ENCODE assay signal across 9 cellular contexts in the genomic region with DNA sequence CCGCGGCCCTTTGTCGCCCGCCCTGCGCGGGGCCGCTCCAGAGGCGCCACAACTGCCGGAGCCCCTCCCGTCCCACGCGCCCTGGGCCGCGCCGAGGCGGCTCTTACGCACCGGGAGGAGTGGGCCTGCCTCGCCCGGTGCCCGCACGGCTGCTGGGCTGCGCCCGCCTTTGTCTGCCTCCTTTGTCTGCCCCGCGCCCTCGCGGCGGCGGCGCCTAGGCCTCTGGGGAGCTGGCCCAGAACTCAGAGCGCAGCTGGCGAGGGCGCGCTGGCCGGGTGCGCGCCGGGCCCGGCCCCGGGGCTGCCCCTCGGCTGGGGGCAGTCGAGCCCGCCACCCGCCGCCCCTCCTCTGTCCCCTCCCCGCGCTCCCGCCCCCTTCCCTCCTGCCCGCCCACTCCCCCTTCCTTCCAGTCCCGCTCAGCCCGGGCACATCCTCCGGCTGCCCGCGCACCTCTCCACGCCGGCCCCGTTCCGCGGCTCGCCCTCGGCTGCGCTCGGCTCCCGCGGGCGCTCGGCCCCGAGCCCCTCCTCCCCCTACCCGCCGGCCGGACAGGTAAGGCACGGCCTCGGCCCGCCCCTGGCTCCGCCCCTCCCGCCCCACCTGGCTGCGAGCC. TPM values are rescaled to one million over a fixed set of nuclear protein-coding genes. Genes with fewer than 3 reads are reported as not detected.
DNase-seq lines count a peak whose midpoint lies in the region; ATAC-seq, FAIRE-seq and TF ChIP-seq lines count a peak whose summit lies in the region.
"Had no signal": no experiment of that assay in that cellular context is flagged by ENCODE, and none has a peak within 500 bp of the region (broad histone marks: within the 10 kb centered on the region; RNA-seq: fewer than 3 reads in every experiment).

A gene with protein sequence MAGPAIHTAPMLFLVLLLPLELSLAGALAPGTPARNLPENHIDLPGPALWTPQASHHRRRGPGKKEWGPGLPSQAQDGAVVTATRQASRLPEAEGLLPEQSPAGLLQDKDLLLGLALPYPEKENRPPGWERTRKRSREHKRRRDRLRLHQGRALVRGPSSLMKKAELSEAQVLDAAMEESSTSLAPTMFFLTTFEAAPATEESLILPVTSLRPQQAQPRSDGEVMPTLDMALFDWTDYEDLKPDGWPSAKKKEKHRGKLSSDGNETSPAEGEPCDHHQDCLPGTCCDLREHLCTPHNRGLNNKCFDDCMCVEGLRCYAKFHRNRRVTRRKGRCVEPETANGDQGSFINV (plus strand): TSS at position 409 of the 613 bp plus-strand sequence. CDS start 14,549 bp downstream, outside the sequence.

- POLR2A ChIA-PET in AG04450 (lab: Yijun Ruan, JAX) (no interaction called here), IMR-90 (lab: Charles Lee; ENCODE audit: unreplicated experiment) (no interaction called here)

- H3K79me1 ChIP-seq in IMR-90 (ENCODE audit: low read depth in 1 of 2, low read length in 2 of 2) = no peaks in the 10 kb centered on the region

- H3K36me3 Mint-ChIP-seq in activated naive CD8-positive, alpha-beta T cell = no peaks in the 10 kb centered on the region

- H3K9me3 ChIP-seq in AG04450 (ENCODE audit: control insufficient read depth, insufficient read depth, low read length) (no peaks in the 10 kb centered on the region), IMR-90 (ENCODE audit: control insufficient read depth, insufficient read depth, low read length) (no peaks in the 10 kb centered on the region), lung (ENCODE audit: control insufficient read depth in 2 of 2, insufficient read depth in 1 of 2, low read length in 1 of 2) (peaks cover 0 to 1% of the 10 kb centered on the region in 2 donors)

- no peak for TF ChIP-seq CTCF in AG04450 (IDR thresholded peaks at IDR 0.05; ENCODE audit: low read depth, low read length)
- no peak for TF ChIP-seq CTCF in IMR-90 (conservative IDR thresholded peaks at IDR 0.05; ENCODE audit: low read depth, low read length)
- no peak for TF ChIP-seq CTCF in lung (IDR thresholded peaks at IDR 0.05; ENCODE audit: control extremely low read depth, extremely low read depth)

- no peak within 1 kb of the TSS for H2BK120ac ChIP-seq in IMR-90 (ENCODE audit: low read depth, low read length)

- no peak for FAIRE-seq in GM12892 (lab: Jason Lieb, UNC)
- FAIRE-seq: islet of Langerhans had no signal

- H3K4me1 ChIP-seq in IMR-90 (ENCODE audit: control insufficient read depth, insufficient read depth, low read length) = peaks cover 3% of the 10 kb centered on the region; the same call in 1 of the 2 replicates
- peaks cover 0 to 7% of the 10 kb centered on the region in 2 donors for H3K4me1 ChIP-seq in lung (ENCODE audit: control insufficient read depth in 2 of 2, insufficient read depth in 2 of 2, low read length in 2 of 2)

- H3K27ac Mint-ChIP-seq in activated naive CD8-positive, alpha-beta T cell = no peak within 1 kb of the TSS

- peak; percentile 41 for ATAC-seq in IMR-90 (ENCODE audit: low read depth)
- ATAC-seq in lung (ENCODE audit: insufficient read depth, low FRiP score) = peak; percentile 7

- H3K4ac ChIP-seq in IMR-90 (ENCODE audit: low read depth, low read length) = no peak within 1 kb of the TSS

- TF ChIP-seq POLR2A in IMR-90 (IDR thresholded peaks at IDR 0.05; ENCODE audit: low read depth, low read length) = no peak
- no peak for TF ChIP-seq POLR2A in GM12892 (IDR thresholded peaks at IDR 0.05; ENCODE audit: low read depth, low read length)

- no peak within 1 kb of the TSS for H2AFZ ChIP-seq in IMR-90 (replicated peaks; ENCODE audit: low read length, poor library complexity)

- BruUV-seq in IMR-90 (replicated peaks; lab: Mats Ljungman, UMichigan) = no TSS peak

- no peak within 1 kb of the TSS for H3K18ac ChIP-seq in IMR-90 (ENCODE audit: low read depth, low read length)

- H3K4me3 ChIP-seq in AG04450 (ENCODE audit: low read depth, low read length) (peak within 1 kb of the TSS; percentile 10; the same call in 1 of the 2 replicates), IMR-90 (ENCODE audit: insufficient read depth, low read depth, low read length) (no peak within 1 kb of the TSS), lung (no peak within 1 kb of the TSS)

- peaks cover 16% of the 10 kb centered on the region for H3K27me3 Mint-ChIP-seq in activated naive CD8-positive, alpha-beta T cell

- dilution Hi-C loops in IMR-90 (cut with HindIII; ENCODE audit: low sequenced_read_pairs, unreplicated experiment) = no loop called here

- 1% methylated on average over 20 of the region's 78 CpGs; no CpG with 5 or more reads in 1 of the 2 experiments for WGBS in IMR-90 (ENCODE audit: extremely low coverage in 2 of 2, insufficient read length in 1 of 2), 2 experiments
- WGBS in lung, 2 donors = 1% methylated on average over 40 to 76 of the region's 78 CpGs

- H3K4me1 Mint-ChIP-seq in activated naive CD8-positive, alpha-beta T cell (ENCODE audit: low read depth) = peaks cover 27% of the 10 kb centered on the region

- H3K56ac ChIP-seq in IMR-90 (ENCODE audit: extremely low read depth, insufficient read depth, low read length) = no peak within 1 kb of the TSS

- H4K91ac ChIP-seq in IMR-90 (ENCODE audit: insufficient read depth, low read depth, low read length) = no peak within 1 kb of the TSS

- intact Hi-C loops in IMR-90 (cut with micrococcal nuclease) = no loop called here

- H3K36me3 ChIP-seq in IMR-90 (ENCODE audit: control insufficient read depth, insufficient read depth, low read length) (no peaks in the 10 kb centered on the region), lung (ENCODE audit: control insufficient read depth in 2 of 2, insufficient read depth in 2 of 2, low read length in 2 of 2) (no peaks in the 10 kb centered on the region)

- H2BK20ac ChIP-seq in IMR-90 (ENCODE audit: low read depth, low read length) = no peak within 1 kb of the TSS

- H3K27ac ChIP-seq in AG04450 (ENCODE audit: low read depth, low read length) (no peak within 1 kb of the TSS), IMR-90 (ENCODE audit: insufficient read depth, low read length) (no peak within 1 kb of the TSS), lung (ENCODE audit: low read depth in 1 of 2, low read length in 1 of 2) (no peak within 1 kb of the TSS)

- no peak within 1 kb of the TSS for H2AK5ac ChIP-seq in IMR-90 (ENCODE audit: low read depth, low read length)

- DNase-seq in AG04450 (ENCODE audit: low read depth, low spot score) (no peak), IMR-90 (no peak), lung (ENCODE audit: low spot score) (no peak), cerebellar cortex (ENCODE audit: low spot score) (no peak), GOT3 (lab: John Stamatoyannopoulos, UW) (no peak), hepatic stellate cell (ENCODE audit: low spot score) (no peak), GM12892 (ENCODE audit: insufficient read length) (no peak)

- H3K14ac ChIP-seq in IMR-90 (replicated peaks; ENCODE audit: low read depth, low read length) = no peak within 1 kb of the TSS

- peak within 1 kb of the TSS; percentile 16 for H2AK9ac ChIP-seq in IMR-90 (replicated peaks; ENCODE audit: low read depth, low read length, poor library complexity)

- H2BK5ac ChIP-seq in IMR-90 (ENCODE audit: low read depth, low read length, poor library complexity, severe bottlenecking) = no peak within 1 kb of the TSS

- H3K23ac ChIP-seq in IMR-90 (ENCODE audit: low read depth, low read length) = no peak within 1 kb of the TSS

- no peak for TF ChIP-seq RAD21 in IMR-90 (IDR thresholded peaks at IDR 0.05; ENCODE audit: low read length)

- no peak within 1 kb of the TSS; the same call in 1 of the 2 replicates for H3K4me2 ChIP-seq in IMR-90 (ENCODE audit: low read depth, low read length)

- no peak within 1 kb of the TSS for H4K8ac ChIP-seq in IMR-90 (ENCODE audit: low read depth in 2 of 2, low read length in 2 of 2)

- no peak within 1 kb of the TSS for H3K9ac ChIP-seq in IMR-90 (ENCODE audit: low read depth, low read length)

- H3K4me3 Mint-ChIP-seq in activated naive CD8-positive, alpha-beta T cell = peak within 1 kb of the TSS; percentile 81

- H4K5ac ChIP-seq in IMR-90 (ENCODE audit: low read depth, low read length) = no peak within 1 kb of the TSS

- no peak within 1 kb of the TSS for H2BK15ac ChIP-seq in IMR-90 (ENCODE audit: low read depth, low read length)

- H3K27me3 ChIP-seq in AG04450 (ENCODE audit: control insufficient read depth, insufficient read depth, low read length) (peaks cover 58% of the 10 kb centered on the region), IMR-90 (ENCODE audit: control insufficient read depth, insufficient read depth, low read length) (peaks cover 53% of the 10 kb centered on the region), lung (ENCODE audit: control insufficient read depth, insufficient read depth) (peaks cover 13% of the 10 kb centered on the region)

- H3K9me1 ChIP-seq in IMR-90 (ENCODE audit: insufficient read depth, low read length) = 0 out of 2 replicates have a peak, but pooled peaks cover 4% of the 10 kb centered on the region

- CTCF ChIA-PET in AG04450 (lab: Charles Lee) (interaction anchor here (1.4 kb wide), 1 partner anchor 29 kb away, joined by 3 read pairs; no protein-coding TSS in a partner anchor), IMR-90 (lab: Yijun Ruan, JAX) (no interaction called here)

- no peaks in the 10 kb centered on the region for H3K9me3 Mint-ChIP-seq in activated naive CD8-positive, alpha-beta T cell (ENCODE audit: low read depth)

- in situ Hi-C loops in IMR-90 (cut with MboI; ENCODE audit: low sequenced_read_pairs) = no loop called here

- H4K20me1 ChIP-seq in IMR-90 (ENCODE audit: insufficient read depth, low read length) = no peaks in the 10 kb centered on the region

TF ChIP-seq in IMR-90, 13 proteins besides CTCF, POLR2A, EP300 and RAD21 (continues in another document):
- TF ChIP-seq RFX5 (IDR thresholded peaks at IDR 0.05; ENCODE audit: low read depth, low read length) = no peak
- TF ChIP-seq RCOR1 (IDR thresholded peaks at IDR 0.05; ENCODE audit: insufficient replicate concordance, low read length) = no peak
- no peak for TF ChIP-seq NFE2L2 (IDR thresholded peaks at IDR 0.05; ENCODE audit: low read depth, low read length)
- no peak for TF ChIP-seq MAFK (IDR thresholded peaks at IDR 0.05; ENCODE audit: low read depth, low read length)
- TF ChIP-seq MXI1 (IDR thresholded peaks at IDR 0.05; ENCODE audit: borderline replicate concordance, low read depth, low read length) = no peak
- TF ChIP-seq SMC3 (IDR thresholded peaks at IDR 0.05; ENCODE audit: low read depth, low read length) = no peak
- no peak for TF ChIP-seq MAZ (IDR thresholded peaks at IDR 0.05; ENCODE audit: borderline replicate concordance, low read depth, low read length)
- TF ChIP-seq FOS (IDR thresholded peaks at IDR 0.05; ENCODE audit: low read depth, low read length) = no peak
- no peak for TF ChIP-seq BHLHE40 (IDR thresholded peaks at IDR 0.05; ENCODE audit: low read depth, low read length)

RNA-seq across cellular contexts. Expression of the gene that starts here (rescaled TPM):
- polyA plus RNA-seq in AG04450 (2011; rRNA removed) (0.04 and 0.05 TPM in 2 replicates), IMR-90 (2012; rRNA removed) (0.01 and 0.02 TPM in 2 replicates), lung (under 1 TPM; 0.04 to 0.22 TPM)
- polyA minus RNA-seq in AG04450 (2011; rRNA and poly(A)+ RNA removed) = 0.04 and 0.05 TPM in 2 replicates
- total RNA-seq in IMR-90 (2012; rRNA removed) (under 0.01 TPM in 2 replicates), lung (under 1 TPM; 0.06 to 0.31 TPM)
- polyA plus RNA-seq in IMR-90 (2012; cell fraction: cytosol; rRNA removed) = 0.02 TPM in 1 of 2 replicates, not detected in the other
- polyA plus RNA-seq in IMR-90 (2012; cell fraction: nucleus; rRNA removed; ENCODE audit: low replicate concordance) = 0.01 TPM in 1 of 2 replicates, not detected in the other
- polyA plus RNA-seq in GM12892 (2012; ENCODE audit: missing spikeins) = not detected

Comparison
In these comparisons a context has a peak if more than half of its experiments do, and no peak if none do; other contexts are left out.
1. Peak in ATAC-seq in IMR-90; RNA of the gene not detected or under 1 TPM.
2. Peak in ATAC-seq in lung; RNA of the gene not detected or under 1 TPM.